Comparison of ENCODE assay signal across 10 cellular contexts in the genomic region with DNA sequence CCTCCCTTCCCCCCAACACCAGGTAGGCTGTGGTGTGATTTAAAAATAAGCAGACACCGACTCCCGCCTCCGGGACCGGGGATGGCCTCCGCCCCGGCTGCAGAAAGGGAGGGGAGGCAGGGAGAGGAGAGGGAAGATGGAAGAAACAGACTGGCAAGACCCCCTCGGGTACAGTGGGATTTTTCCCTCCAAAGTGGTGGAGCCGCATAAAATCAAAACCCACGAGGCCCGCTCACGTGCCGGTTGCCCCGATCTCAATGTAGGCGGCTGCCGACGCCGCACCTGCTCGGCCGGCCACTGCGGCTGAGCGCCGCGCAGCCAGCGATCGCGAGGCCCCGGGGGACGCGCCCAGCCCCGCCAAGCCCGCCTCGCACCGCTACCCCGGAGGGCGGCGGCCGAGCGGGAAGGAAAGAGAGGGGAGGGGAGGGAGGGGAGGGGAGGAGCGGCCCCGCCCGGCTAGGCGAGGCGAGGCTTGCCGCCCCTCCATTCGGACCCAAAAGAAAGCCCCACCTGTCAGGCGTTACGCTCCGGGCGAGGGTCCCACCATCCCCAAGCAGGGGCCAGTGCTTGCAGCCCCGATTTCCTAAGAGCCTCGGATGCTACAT. TPM values are rescaled to one million over a fixed set of nuclear protein-coding genes. Genes with fewer than 3 reads are reported as not detected.
DNase-seq lines count a peak whose midpoint lies in the region; ATAC-seq and TF ChIP-seq lines count a peak whose summit lies in the region.
"Had no signal": no experiment of that assay in that cellular context is flagged by ENCODE, and none has a peak within 500 bp of the region (broad histone marks: within the 10 kb centered on the region; RNA-seq: fewer than 3 reads in every experiment).

No MANE protein-coding gene starts in this region.

- H3K27me3 Mint-ChIP-seq in T-helper 2 cell treated with Interferon-gamma antibody and Interleukin-4, amounts not matched to agents 5 μg/mL and 100 μg/mL, for 36 hours (ENCODE audit: low read depth): peaks cover 54% of the 10 kb centered on the region
- peaks cover 26% of the 10 kb centered on the region for H3K27me3 Mint-ChIP-seq in nephron progenitor cell (ENCODE audit: low read depth, poor library complexity)

- H3K4me1 ChIP-seq in Panc1 (ENCODE audit: control insufficient read depth, insufficient read depth, low read length): no peaks in the 10 kb centered on the region; the same call in 1 of the 2 replicates

- intact Hi-C loops in Panc1 (cut with micrococcal nuclease; ENCODE audit: unreplicated experiment): no loop called here

- H3K27ac ChIP-seq in Panc1 (ENCODE audit: low read length): no peak overlapping the region

- no peak for TF ChIP-seq CTCF in Panc1 (IDR thresholded peaks at IDR 0.05)
- no peak for TF ChIP-seq CTCF in nephron progenitor cell (IDR thresholded peaks at IDR 0.05)

- H3K4me3 ChIP-seq in Panc1 (ENCODE audit: low read depth in 2 of 2, low read length in 2 of 2): peak overlapping the region; percentile 12 to 34

- H3K9me3 ChIP-seq in Panc1 (ENCODE audit: control insufficient read depth, insufficient read depth, low read depth, low read length): no peaks in the 10 kb centered on the region

- no peak for DNase-seq in T-helper 2 cell treated with Interferon-gamma antibody and Interleukin-4, amounts not matched to agents 5 μg/mL and 100 μg/mL, for 36 hours (ENCODE audit: low spot score)
- DNase-seq in T-helper 2 cell: no peak
- DNase-seq in Panc1 (ENCODE audit: low read depth, low spot score): no peak
- DNase-seq in ecto neural progenitor cell (ENCODE audit: low spot score): peak; percentile 68
- peak; percentile 67 for DNase-seq in nephron progenitor cell
- DNase-seq: DND-41 had no signal

- H3K4me1 Mint-ChIP-seq in T-helper 2 cell treated with Interferon-gamma antibody and Interleukin-4, amounts not matched to agents 5 μg/mL and 100 μg/mL, for 36 hours (ENCODE audit: low read depth): peaks cover 14% of the 10 kb centered on the region
- H3K4me1 Mint-ChIP-seq in nephron progenitor cell: peaks cover 28% of the 10 kb centered on the region

- ATAC-seq in Panc1: 0 out of 2 replicates have a peak, but pooled peaks have one; percentile 34
- ATAC-seq in HG02852 (IDR thresholded peaks at IDR 0.05; ENCODE audit: unreplicated experiment): no peak
- ATAC-seq in GM18505 (IDR thresholded peaks at IDR 0.05; ENCODE audit: unreplicated experiment): no peak
- ATAC-seq in HG03565 (IDR thresholded peaks at IDR 0.05; ENCODE audit: unreplicated experiment): no peak

- H3K36me3 ChIP-seq in Panc1 (ENCODE audit: control insufficient read depth, insufficient read depth, low read length): no peaks in the 10 kb centered on the region

- H3K4me3 Mint-ChIP-seq in T-helper 2 cell treated with Interferon-gamma antibody and Interleukin-4, amounts not matched to agents 5 μg/mL and 100 μg/mL, for 36 hours: peak overlapping the region; percentile 76
- H3K4me3 Mint-ChIP-seq in nephron progenitor cell: peak overlapping the region; percentile 91

- no peak for TF ChIP-seq POLR2A in GM18505 (IDR thresholded peaks at IDR 0.05; ENCODE audit: borderline replicate concordance, extremely low read depth, insufficient read depth, insufficient read length)

- POLR2A ChIA-PET in Panc1 (lab: Charles Lee): no interaction called here

- no peaks in the 10 kb centered on the region for H3K9me3 Mint-ChIP-seq in T-helper 2 cell treated with Interferon-gamma antibody and Interleukin-4, amounts not matched to agents 5 μg/mL and 100 μg/mL, for 36 hours
- H3K9me3 Mint-ChIP-seq in nephron progenitor cell: no peaks in the 10 kb centered on the region

- in situ Hi-C loops in Panc1 (cut with HindIII; ENCODE audit: low pct_unique_long_range_greater_than_20kb, low sequenced_read_pairs): no loop called here

- peaks cover 39% of the 10 kb centered on the region for H3K27me3 ChIP-seq in Panc1 (ENCODE audit: control insufficient read depth, insufficient read depth, low read length)

- H3K36me3 Mint-ChIP-seq in T-helper 2 cell treated with Interferon-gamma antibody and Interleukin-4, amounts not matched to agents 5 μg/mL and 100 μg/mL, for 36 hours (ENCODE audit: low read depth): no peaks in the 10 kb centered on the region
- peaks cover under 1% of the 10 kb centered on the region for H3K36me3 Mint-ChIP-seq in nephron progenitor cell (ENCODE audit: low read depth)

- CTCF ChIA-PET in Panc1 (lab: Charles Lee): no interaction called here

- BruUV-seq in Panc1 (replicated peaks; lab: Mats Ljungman, UMichigan): no TSS peak

- peak overlapping the region; percentile 36 for H3K27ac Mint-ChIP-seq in T-helper 2 cell treated with Interferon-gamma antibody and Interleukin-4, amounts not matched to agents 5 μg/mL and 100 μg/mL, for 36 hours
- no peak overlapping the region for H3K27ac Mint-ChIP-seq in nephron progenitor cell

RNA-seq across cellular contexts. Expression of a gene that starts 0.8 kb away (rescaled TPM):
- 0.26 TPM for total RNA-seq in Panc1 (2021; ENCODE audit: unreplicated experiment)
- polyA plus RNA-seq in Panc1 (2012; ENCODE audit: insufficient read length): not detected

RNA-seq across cellular contexts. Expression of a gene that starts 23.2 kb away (rescaled TPM):
- total RNA-seq in Panc1 (2021; ENCODE audit: unreplicated experiment): not detected
- not detected for polyA plus RNA-seq in Panc1 (2012; ENCODE audit: insufficient read length)
- total RNA-seq: pulmonary artery endothelial cell had no signal

RNA-seq across cellular contexts. Expression of a gene that starts 53.2 kb away (rescaled TPM):
- not detected for total RNA-seq in Panc1 (2021; ENCODE audit: unreplicated experiment)
- not detected for polyA plus RNA-seq in Panc1 (2012; ENCODE audit: insufficient read length)
- total RNA-seq: pulmonary artery endothelial cell had no signal

Comparison
In these comparisons a context has a peak if more than half of its experiments do, and no peak if none do; other contexts are left out.
1. DNase-seq: peak in ecto neural progenitor cell (single experiment) and nephron progenitor cell (single experiment); none in T-helper 2 cell treated with Interferon-gamma antibody and Interleukin-4, amounts not matched to agents 5 μg/mL and 100 μg/mL, for 36 hours (single experiment), T-helper 2 cell (0 of 5) and Panc1 (single experiment).